In genomic region chr6:15025416-15025815, GRCh38 we compare ENCODE assay signal across 18 cellular contexts.
"Had no signal": no experiment of that assay in that cellular context is flagged by ENCODE, and none has a peak within 500 bp of the region (broad histone marks: within the 10 kb centered on the region; RNA-seq: fewer than 3 reads in every experiment).

No MANE protein-coding gene starts in this region.

- H3K27ac ChIP-seq: colonic mucosa, heart left ventricle, neural progenitor cell, ovary had no signal

- H2AFZ ChIP-seq: neural progenitor cell had no signal

- H3K36me3 ChIP-seq: colonic mucosa, heart left ventricle, neural progenitor cell, ovary had no signal

- H3K27me3 ChIP-seq: colonic mucosa, heart left ventricle, neural progenitor cell, ovary had no signal

- H3K9ac ChIP-seq: neural progenitor cell had no signal

- H3K4me1 ChIP-seq: colonic mucosa had no signal

- H3K4me2 ChIP-seq: neural progenitor cell had no signal

- DNase-seq: colonic mucosa; effector CD4-positive, alpha-beta T cell; endodermal cell; erythroblast; heart left ventricle; hippocampal formation; left colon; left ventricle myocardium superior; mesendoderm; naive thymus-derived CD4-positive, alpha-beta T cell; nucleus accumbens; ovary; right cardiac atrium; small intestine; stimulated activated CD4-positive, alpha-beta T cell treated with anti-CD3 and anti-CD28 coated beads, Interleukin-12 subunit alpha, Interleukin-12 subunit beta, amount 100 ng/mL, for 4 hours; stimulated activated naive CD4-positive, alpha-beta T cell treated with Interleukin-2 at 50 U/mL for 16 hours had no signal

- H3K9me3 ChIP-seq: colonic mucosa, ovary had no signal

- ATAC-seq: heart left ventricle; left colon; left ventricle myocardium superior; naive thymus-derived CD4-positive, alpha-beta T cell; right cardiac atrium had no signal

- H3K4me3 ChIP-seq: colonic mucosa, heart left ventricle, lung, neural progenitor cell, ovary had no signal
